ENCODE assay signal across 18 cellular contexts in genomic region chr20:64162239-64162621, GRCh38. TPM values are rescaled to one million over a fixed set of nuclear protein-coding genes. Genes with fewer than 3 reads are reported as not detected.
"Had no signal": no experiment of that assay in that cellular context is flagged by ENCODE, and none has a peak within 500 bp of the region (broad histone marks: within the 10 kb centered on the region; RNA-seq: fewer than 3 reads in every experiment).

No MANE protein-coding gene starts in this region.

- H3K27ac Mint-ChIP-seq: activated CD4-positive, alpha-beta memory T cell treated with anti-CD3 and anti-CD28 coated beads for 36 hours; activated CD4-positive, alpha-beta T cell treated with anti-CD3 and anti-CD28 coated beads for 36 hours; activated CD8-positive, alpha-beta memory T cell treated with anti-CD3 and anti-CD28 coated beads, Interleukin-2, amount 10 ng/mL, durations not matched to agents 7 days and 5 days; activated naive CD4-positive, alpha-beta T cell treated with anti-CD3 and anti-CD28 coated beads, Interleukin-2, amount 10 ng/mL, durations not matched to agents 7 days and 5 days; nephron progenitor cell; T-cell had no signal

- H3K4me3 Mint-ChIP-seq: activated CD4-positive, alpha-beta memory T cell treated with anti-CD3 and anti-CD28 coated beads for 36 hours; activated CD4-positive, alpha-beta T cell treated with anti-CD3 and anti-CD28 coated beads for 36 hours; activated CD8-positive, alpha-beta memory T cell treated with anti-CD3 and anti-CD28 coated beads, Interleukin-2, amount 10 ng/mL, durations not matched to agents 7 days and 5 days; activated naive CD4-positive, alpha-beta T cell treated with anti-CD3 and anti-CD28 coated beads, Interleukin-2, amount 10 ng/mL, durations not matched to agents 7 days and 5 days; nephron progenitor cell; T-cell had no signal

- H3K4me1 ChIP-seq: esophagus muscularis mucosa, pancreas, tibial nerve, vagina had no signal

- H3K4me3 ChIP-seq: cardiac muscle cell, esophagus muscularis mucosa, pancreas, tibial nerve, vagina had no signal

- DNase-seq: hippocampal formation, T-helper 9 cell had no signal

- H3K36me3 ChIP-seq: cardiac muscle cell, esophagus muscularis mucosa, pancreas, tibial nerve, vagina had no signal

- H3K27ac ChIP-seq: cardiac muscle cell, esophagus muscularis mucosa, pancreas, tibial nerve, vagina had no signal

- H3K9me3 Mint-ChIP-seq: activated CD4-positive, alpha-beta memory T cell treated with anti-CD3 and anti-CD28 coated beads for 36 hours; activated naive CD4-positive, alpha-beta T cell treated with anti-CD3 and anti-CD28 coated beads, Interleukin-2, amount 10 ng/mL, durations not matched to agents 7 days and 5 days; nephron progenitor cell; T-cell had no signal

- H3K4me1 Mint-ChIP-seq: activated CD8-positive, alpha-beta memory T cell treated with anti-CD3 and anti-CD28 coated beads, Interleukin-2, amount 10 ng/mL, durations not matched to agents 7 days and 5 days; activated naive CD4-positive, alpha-beta T cell treated with anti-CD3 and anti-CD28 coated beads, Interleukin-2, amount 10 ng/mL, durations not matched to agents 7 days and 5 days had no signal

- H3K36me3 Mint-ChIP-seq: activated CD4-positive, alpha-beta memory T cell treated with anti-CD3 and anti-CD28 coated beads for 36 hours; activated CD8-positive, alpha-beta memory T cell treated with anti-CD3 and anti-CD28 coated beads, Interleukin-2, amount 10 ng/mL, durations not matched to agents 7 days and 5 days; activated naive CD4-positive, alpha-beta T cell treated with anti-CD3 and anti-CD28 coated beads, Interleukin-2, amount 10 ng/mL, durations not matched to agents 7 days and 5 days; T-cell had no signal

- H3K9me3 ChIP-seq: esophagus muscularis mucosa, pancreas, tibial nerve, vagina had no signal

RNA-seq across cellular contexts. Expression of gene MYT1, which starts 2.0 kb away (rescaled TPM):
- total RNA-seq: activated CD4-positive, alpha-beta memory T cell treated with anti-CD3 and anti-CD28 coated beads for 36 hours; activated CD8-positive, alpha-beta memory T cell treated with anti-CD3 and anti-CD28 coated beads, Interleukin-2, amount 10 ng/mL, durations not matched to agents 7 days and 5 days; esophagus muscularis mucosa; mesenteric fat pad; skeletal muscle tissue; subcutaneous adipose tissue; tibial nerve; vagina had no signal

RNA-seq across cellular contexts. Expression of gene NPBWR2, which starts 54.9 kb away (rescaled TPM):
- total RNA-seq: activated CD4-positive, alpha-beta memory T cell treated with anti-CD3 and anti-CD28 coated beads for 36 hours; activated CD4-positive, alpha-beta T cell treated with anti-CD3 and anti-CD28 coated beads for 36 hours; activated CD8-positive, alpha-beta memory T cell treated with anti-CD3 and anti-CD28 coated beads, Interleukin-2, amount 10 ng/mL, durations not matched to agents 7 days and 5 days; cardiac muscle cell; esophagus muscularis mucosa; lower leg skin; mesenteric fat pad; pancreas; skeletal muscle tissue; subcutaneous adipose tissue; T-cell; tibial nerve; vagina had no signal
- polyA plus RNA-seq: adipose tissue, cardiac muscle cell, pancreas had no signal
